Comparison of ENCODE assay signal across 13 cellular contexts in genomic region chr12:115857923-115858322, GRCh38.
"Had no signal": no experiment of that assay in that cellular context is flagged by ENCODE, and none has a peak within 500 bp of the region (broad histone marks: within the 10 kb centered on the region; RNA-seq: fewer than 3 reads in every experiment).

No MANE protein-coding gene starts in this region.

- H3K27me3 ChIP-seq: cardiac muscle cell, thyroid gland had no signal

- H3K4me1 ChIP-seq: gastroesophageal sphincter, thyroid gland had no signal

- H3K9me3 ChIP-seq: gastroesophageal sphincter, thyroid gland had no signal

- H3K36me3 ChIP-seq: cardiac muscle cell, gastroesophageal sphincter, thyroid gland had no signal

- H3K4me3 ChIP-seq: cardiac muscle cell, gastroesophageal sphincter, thyroid gland had no signal

- DNase-seq: activated naive CD4-positive, alpha-beta T cell treated with anti-CD3 and anti-CD28 coated beads for 36 hours; activated naive CD8-positive, alpha-beta T cell treated with anti-CD3 and anti-CD28 coated beads, Interleukin-2, amount 50 U/mL, for 24 hours; activated T-cell treated with anti-CD3 and anti-CD28 coated beads for 4 hours; erythroblast; mesendoderm; stimulated activated CD4-positive, alpha-beta T cell treated with anti-CD3 and anti-CD28 coated beads, Interleukin-2, amount 100 ng/mL, for 48 hours; SW 1271; thyroid gland had no signal

- H3K27ac ChIP-seq: cardiac muscle cell, gastroesophageal sphincter, thyroid gland had no signal

- ATAC-seq: activated CD4-positive, CD25-positive, alpha-beta regulatory T cell treated with anti-CD3 and anti-CD28 coated beads, Interleukin-2, amount 50 U/mL, for 24 hours; activated naive CD8-positive, alpha-beta T cell treated with anti-CD3 and anti-CD28 coated beads, Interleukin-2, amount 50 U/mL, for 24 hours; gastroesophageal sphincter; left lobe of liver; stimulated activated memory B cell treated with anti-CD40 and anti-IgM and Interleukin-4, amounts not matched to agents 10 μg/mL and 1 μg/mL and 100 μg/mL, for 72 hours had no signal
